Comparison of ENCODE assay signal across 23 cellular contexts in the genomic region with DNA sequence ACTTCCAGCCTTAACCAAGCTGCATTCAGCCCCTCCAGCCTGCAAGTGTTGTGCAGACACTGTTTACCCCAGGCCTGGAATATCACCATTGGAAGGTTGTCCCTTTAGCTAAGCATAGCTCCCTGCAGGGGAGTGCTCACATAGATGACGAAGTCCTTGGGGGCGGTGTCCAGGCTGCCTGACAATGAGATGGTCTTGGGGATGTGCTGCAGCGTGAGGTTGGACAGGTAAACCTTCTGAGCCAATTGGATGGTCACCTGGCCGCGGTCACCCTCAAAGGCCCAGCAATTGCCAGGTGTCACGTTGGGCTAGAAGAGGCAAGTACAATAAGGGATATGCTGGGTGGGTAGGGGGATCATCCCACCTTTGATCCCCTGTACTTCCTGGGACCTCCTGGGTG. TPM values are rescaled to one million over a fixed set of nuclear protein-coding genes. Genes with fewer than 3 reads are reported as not detected.
A peak's percentile ranks its signal among the peaks of the same experiment; 100 is the strongest.
DNase-seq lines count a peak whose midpoint lies in the region; ATAC-seq, FAIRE-seq and TF ChIP-seq lines count a peak whose summit lies in the region.
"Had no signal": no experiment of that assay in that cellular context is flagged by ENCODE, and none has a peak within 500 bp of the region (broad histone marks: within the 10 kb centered on the region; RNA-seq: fewer than 3 reads in every experiment).

No MANE protein-coding gene starts in this region.

- H3K79me2 ChIP-seq in HepG2 (ENCODE audit: insufficient read depth, low read length), result no peaks in the 10 kb centered on the region

- FAIRE-seq in HepG2 (lab: Jason Lieb, UNC), result no peak
- FAIRE-seq: A204.1, GM12878, GM19239, H1 had no signal

- no TSS peak for BruUV-seq in HepG2 (replicated peaks; lab: Mats Ljungman, UMichigan)

- no peak overlapping the region for H3K9ac ChIP-seq in HepG2 (ENCODE audit: insufficient read depth, low read depth, low read length)

- no peak overlapping the region for H3K4me3 Mint-ChIP-seq in chondrocyte (ENCODE audit: unreplicated experiment)
- H3K4me3 Mint-ChIP-seq: CD4-positive, CD25-positive, alpha-beta regulatory T cell; CD8-positive, alpha-beta memory T cell; H9 had no signal

- no peaks in the 10 kb centered on the region for H4K20me1 ChIP-seq in HepG2 (ENCODE audit: insufficient read depth, low read length)

- H3K9me3 ChIP-seq in HepG2 (ENCODE audit: low read length) (no peaks in the 10 kb centered on the region), right lobe of liver (no peaks in the 10 kb centered on the region), transverse colon (no peaks in the 10 kb centered on the region), testis (no peaks in the 10 kb centered on the region)
- H3K9me3 ChIP-seq: BE2C had no signal

- CTCF ChIA-PET in HepG2 (lab: Yijun Ruan, JAX; ENCODE audit: low intra/inter-chr PET ratio, low total read pairs), result no interaction called here

- H3K27ac Mint-ChIP-seq in chondrocyte (ENCODE audit: unreplicated experiment), result no peak overlapping the region

- H3K27ac ChIP-seq in HepG2 (ENCODE audit: extremely low read length, insufficient read depth, low read length) (no peak overlapping the region), right lobe of liver (no peak overlapping the region), transverse colon (no peak overlapping the region), testis (no peak overlapping the region), substantia nigra (ENCODE audit: low read depth, low read length, poor library complexity, severe bottlenecking) (no peak overlapping the region)

- intact Hi-C loops in HepG2 (cut with micrococcal nuclease; ENCODE audit: unreplicated experiment), result no loop called here
- intact Hi-C loops in right lobe of liver (cut with DNase I), result no loop called here
- intact Hi-C loops in posterior vena cava (cut with DNase I), result no loop called here
- intact Hi-C loops in transverse colon (cut with DNase I; ENCODE audit: low total_unique reads), result no loop called here
- intact Hi-C loops in testis (cut with DNase I; ENCODE audit: low total_unique reads), result no loop called here

- POLR2A ChIA-PET in HepG2 (lab: Yijun Ruan, JAX), result no interaction called here

- H3K4me1 Mint-ChIP-seq in chondrocyte (ENCODE audit: low read depth), result no peaks in the 10 kb centered on the region

- peak; percentile 12; the same call in 1 of the 3 replicates for ATAC-seq in HepG2
- no peak for ATAC-seq in right lobe of liver
- ATAC-seq: GM12878 had no signal

- TF ChIP-seq RAD21 in HepG2 (CRISPR knock-in tag; IDR thresholded peaks at IDR 0.05), result no peak

- no peaks in the 10 kb centered on the region for H3K36me3 Mint-ChIP-seq in chondrocyte (ENCODE audit: low read depth)
- H3K36me3 Mint-ChIP-seq: CD4-positive, CD25-positive, alpha-beta regulatory T cell; CD8-positive, alpha-beta memory T cell had no signal

- no peak overlapping the region for H3K4me2 ChIP-seq in HepG2 (ENCODE audit: low read depth, low read length)

- H2AFZ ChIP-seq in HepG2 (ENCODE audit: low read length), result no peak overlapping the region

- TF ChIP-seq CTCF in HepG2 (CRISPR knock-in tag; IDR thresholded peaks at IDR 0.05), result no peak
- no peak for TF ChIP-seq CTCF in right lobe of liver (IDR thresholded peaks at IDR 0.05)
- no peak for TF ChIP-seq CTCF in chondrocyte (IDR thresholded peaks at IDR 0.05)
- no peak for TF ChIP-seq CTCF in transverse colon (IDR thresholded peaks at IDR 0.05)
- TF ChIP-seq CTCF in testis (IDR thresholded peaks at IDR 0.05), result no peak

- H3K27me3 ChIP-seq in HepG2 (ENCODE audit: control insufficient read depth in 1 of 2, insufficient read depth in 2 of 2, low read length in 2 of 2) (peaks cover 0 to 48% of the 10 kb centered on the region in 2 experiments; a peak in 2 of 5 replicates), right lobe of liver (no peaks in the 10 kb centered on the region), transverse colon (no peaks in the 10 kb centered on the region), testis (no peaks in the 10 kb centered on the region)
- H3K27me3 ChIP-seq: BE2C had no signal

- TF ChIP-seq EP300 in HepG2 (IDR thresholded peaks at IDR 0.05; ENCODE audit: low read depth in 2 of 2, low read length in 2 of 2) (no peak), HepG2 (CRISPR knock-in tag; IDR thresholded peaks at IDR 0.05; ENCODE audit: borderline replicate concordance) (no peak), transverse colon (IDR thresholded peaks at IDR 0.05; ENCODE audit: low read depth) (no peak)

- TF ChIP-seq POLR2A in HepG2 (IDR thresholded peaks at IDR 0.05; ENCODE audit: insufficient read depth in 1 of 2, low read depth in 2 of 2, low read length in 2 of 2) (no peak), right lobe of liver (IDR thresholded peaks at IDR 0.05) (no peak), transverse colon (IDR thresholded peaks at IDR 0.05) (no peak), testis (IDR thresholded peaks at IDR 0.05) (no peak)

- no peaks in the 10 kb centered on the region for H3K9me3 Mint-ChIP-seq in chondrocyte (ENCODE audit: low read depth)
- H3K9me3 Mint-ChIP-seq: CD4-positive, CD25-positive, alpha-beta regulatory T cell; CD8-positive, alpha-beta memory T cell; H9 had no signal

- in situ Hi-C loops in HepG2 (cut with HindIII; ENCODE audit: extremely low pct_ligation_motif_present, low pct_unique_long_range_greater_than_20kb), result no loop called here
- in situ Hi-C loops in transverse colon (cut with MboI; ENCODE audit: low pct_ligation_motif_present in 1 of 4, low pct_unique_long_range_greater_than_20kb in 1 of 4, low sequenced_read_pairs in 3 of 4), result no loop called here

- DNase-seq in HepG2 (ENCODE audit: low spot score) (no peak), right lobe of liver (no peak), chondrocyte (ENCODE audit: low spot score) (peak; percentile 43), posterior vena cava (ENCODE audit: low spot score) (peak; percentile 64), transverse colon (no peak), testis (no peak), substantia nigra (lab: John Stamatoyannopoulos, UW) (no peak)
- DNase-seq: ACHN; BE2C; C1 segment of cervical spinal cord; CD4-positive, CD25-positive, alpha-beta regulatory T cell; CD8-positive, alpha-beta memory T cell; COR-L47; DMS 273 treated with DMSO at 0.1 percent for 48 hours; DMS53; DND-41; EL; H9 had no signal

- 33% methylated on average over 6 of the region's 6 CpGs for WGBS in HepG2 (ENCODE audit: low lambda C conversion rate)
- no CpG with 5 or more reads among the region's 6 CpGs for WGBS in right lobe of liver (ENCODE audit: insufficient coverage, low coverage, low lambda C conversion rate, missing lambda C conversion rate)
- WGBS in transverse colon (ENCODE audit: low coverage in 1 of 2), 2 donors, result 81% methylated on average over 6 of the region's 6 CpGs; no CpG with 5 or more reads in 1 of the 2 donors
- WGBS in testis, 2 donors, result 74 to 83% methylated on average over 3 to 6 of the region's 6 CpGs

- no peak overlapping the region for H3K4me3 ChIP-seq in HepG2 (replicated peaks in 1 of 3; ENCODE audit: insufficient read depth in 1 of 3, low read depth in 2 of 3, low read length in 3 of 3)
- no peak overlapping the region for H3K4me3 ChIP-seq in right lobe of liver
- H3K4me3 ChIP-seq in transverse colon, result no peak overlapping the region
- no peak overlapping the region for H3K4me3 ChIP-seq in testis
- H3K4me3 ChIP-seq: GM12878 had no signal

- peaks cover 17% of the 10 kb centered on the region for H3K27me3 Mint-ChIP-seq in chondrocyte (ENCODE audit: low read depth)
- H3K27me3 Mint-ChIP-seq: CD4-positive, CD25-positive, alpha-beta regulatory T cell; CD8-positive, alpha-beta memory T cell had no signal

- H3K36me3 ChIP-seq in HepG2 (replicated peaks in 1 of 2; ENCODE audit: control insufficient read depth in 1 of 2, insufficient read depth in 2 of 2, low read length in 2 of 2) (no peaks in the 10 kb centered on the region), right lobe of liver (no peaks in the 10 kb centered on the region), transverse colon (no peaks in the 10 kb centered on the region), testis (ENCODE audit: low read depth, missing control alignments) (no peaks in the 10 kb centered on the region)
- H3K36me3 ChIP-seq: BE2C had no signal

- H3K4me1 ChIP-seq in HepG2 (ENCODE audit: insufficient read depth, low read length), result peaks cover 14% of the 10 kb centered on the region
- H3K4me1 ChIP-seq in right lobe of liver, result no peaks in the 10 kb centered on the region
- H3K4me1 ChIP-seq in transverse colon, result no peaks in the 10 kb centered on the region
- peaks cover 3% of the 10 kb centered on the region for H3K4me1 ChIP-seq in testis

RNA-seq across cellular contexts. Expression of a gene that starts 18.6 kb away (rescaled TPM):
- not detected in 2 replicates for total RNA-seq in HepG2 (2016; rRNA removed; fragmentation: Illumina TruSeq; extraction: Trizol)
- total RNA-seq in HepG2 (2016; cell fraction: cytosol; rRNA removed; fragmentation: Illumina TruSeq; extraction: Trizol; ENCODE audit: low read depth), result not detected in 2 replicates
- total RNA-seq in HepG2 (2016; cell fraction: insoluble cytoplasmic fraction; rRNA removed; fragmentation: Illumina TruSeq; extraction: Trizol), result not detected in 2 replicates
- not detected in 2 replicates for total RNA-seq in HepG2 (2016; cell fraction: membrane; rRNA removed; fragmentation: Illumina TruSeq; extraction: Trizol)
- total RNA-seq in HepG2 (2016; cell fraction: nucleus; rRNA removed; fragmentation: Illumina TruSeq; extraction: Trizol), result not detected in 2 replicates
- not detected in 2 replicates for polyA plus RNA-seq in HepG2 (2011; rRNA removed)
- not detected in 2 replicates for polyA plus RNA-seq in HepG2 (2011; cell fraction: cytosol; rRNA removed)
- not detected in 2 replicates for polyA plus RNA-seq in HepG2 (2011; cell fraction: nucleus; rRNA removed)
- polyA plus RNA-seq in HepG2 (2012), result not detected in 2 replicates
- not detected in 2 replicates for polyA plus RNA-seq in HepG2 (2016; cell fraction: cytosol; fragmentation: Illumina TruSeq; extraction: Trizol; ENCODE audit: low read depth)
- not detected in 2 replicates for polyA plus RNA-seq in HepG2 (2016; cell fraction: insoluble cytoplasmic fraction; fragmentation: Illumina TruSeq; extraction: Trizol; ENCODE audit: low read depth)
- not detected in 2 replicates for polyA plus RNA-seq in HepG2 (2016; cell fraction: membrane; fragmentation: Illumina TruSeq; extraction: Trizol; ENCODE audit: low read depth)
- polyA plus RNA-seq in HepG2 (2016; cell fraction: nucleus; fragmentation: Illumina TruSeq; extraction: Trizol; ENCODE audit: insufficient read depth, low read depth), result not detected in 2 replicates
- not detected in 2 replicates for polyA minus RNA-seq in HepG2 (2011; rRNA and poly(A)+ RNA removed; ENCODE audit: low replicate concordance)
- not detected in 2 replicates for polyA minus RNA-seq in HepG2 (2011; cell fraction: cytosol; rRNA and poly(A)+ RNA removed)
- not detected in 2 replicates for polyA minus RNA-seq in HepG2 (2011; cell fraction: nucleus; rRNA and poly(A)+ RNA removed)
- not detected for total RNA-seq in right lobe of liver
- total RNA-seq in chondrocyte, result not detected in 3 replicates
- not detected for total RNA-seq in posterior vena cava
- not detected for total RNA-seq in transverse colon
- 10 to 100 TPM; 19.0 to 29.1 TPM for total RNA-seq in testis
- polyA plus RNA-seq in testis (ENCODE audit: insufficient read depth, low read depth, low replicate concordance), result 59.7 TPM
- total RNA-seq: CD4-positive, CD25-positive, alpha-beta regulatory T cell; CD8-positive, alpha-beta memory T cell; G401; GM12878; H1; H9 had no signal
- polyA plus RNA-seq: CD4-positive, CD25-positive, alpha-beta regulatory T cell; CD8-positive, alpha-beta memory T cell; GM12878; H1 had no signal

RNA-seq across cellular contexts. Expression of a gene that starts 21.9 kb away (rescaled TPM):
- total RNA-seq in HepG2 (2016; rRNA removed; fragmentation: Illumina TruSeq; extraction: Trizol), result 27.4 and 54.5 TPM in 2 replicates
- 7.1 and 9.6 TPM in 2 replicates for total RNA-seq in HepG2 (2016; cell fraction: cytosol; rRNA removed; fragmentation: Illumina TruSeq; extraction: Trizol; ENCODE audit: low read depth)
- total RNA-seq in HepG2 (2016; cell fraction: insoluble cytoplasmic fraction; rRNA removed; fragmentation: Illumina TruSeq; extraction: Trizol), result 23.9 and 58.5 TPM in 2 replicates
- total RNA-seq in HepG2 (2016; cell fraction: membrane; rRNA removed; fragmentation: Illumina TruSeq; extraction: Trizol), result 14.4 and 19.0 TPM in 2 replicates
- 67.6 and 73.6 TPM in 2 replicates for total RNA-seq in HepG2 (2016; cell fraction: nucleus; rRNA removed; fragmentation: Illumina TruSeq; extraction: Trizol)
- 902 and 1,439 TPM in 2 replicates for polyA plus RNA-seq in HepG2 (2011; rRNA removed)
- polyA plus RNA-seq in HepG2 (2011; cell fraction: cytosol; rRNA removed), result 445 and 477 TPM in 2 replicates
- 3,378 and 3,757 TPM in 2 replicates for polyA plus RNA-seq in HepG2 (2011; cell fraction: nucleus; rRNA removed)
- polyA plus RNA-seq in HepG2 (2012), result 748 and 877 TPM in 2 replicates
- 16.7 and 20.1 TPM in 2 replicates for polyA plus RNA-seq in HepG2 (2016; cell fraction: cytosol; fragmentation: Illumina TruSeq; extraction: Trizol; ENCODE audit: low read depth)
- 40.9 and 50.4 TPM in 2 replicates for polyA plus RNA-seq in HepG2 (2016; cell fraction: insoluble cytoplasmic fraction; fragmentation: Illumina TruSeq; extraction: Trizol; ENCODE audit: low read depth)
- polyA plus RNA-seq in HepG2 (2016; cell fraction: membrane; fragmentation: Illumina TruSeq; extraction: Trizol; ENCODE audit: low read depth), result 25.2 and 26.1 TPM in 2 replicates
- 205 and 206 TPM in 2 replicates for polyA plus RNA-seq in HepG2 (2016; cell fraction: nucleus; fragmentation: Illumina TruSeq; extraction: Trizol; ENCODE audit: insufficient read depth, low read depth)
- polyA minus RNA-seq in HepG2 (2011; rRNA and poly(A)+ RNA removed; ENCODE audit: low replicate concordance), result 0.19 and 1,018 TPM in 2 replicates
- 235 and 377 TPM in 2 replicates for polyA minus RNA-seq in HepG2 (2011; cell fraction: cytosol; rRNA and poly(A)+ RNA removed)
- polyA minus RNA-seq in HepG2 (2011; cell fraction: nucleus; rRNA and poly(A)+ RNA removed), result 642 and 673 TPM in 2 replicates
- total RNA-seq in right lobe of liver, result under 1 TPM in 1 of 6 experiments, not detected in 5; 0.12 TPM
- total RNA-seq in chondrocyte, result not detected in 3 replicates
- total RNA-seq in posterior vena cava, result not detected
- not detected for total RNA-seq in transverse colon
- 1 to 10 TPM in 1 of 2 donors, under 1 TPM in 1; 0.56 to 1.4 TPM for total RNA-seq in testis
- 1.6 TPM for polyA plus RNA-seq in testis (ENCODE audit: insufficient read depth, low read depth, low replicate concordance)
- total RNA-seq: CD4-positive, CD25-positive, alpha-beta regulatory T cell; CD8-positive, alpha-beta memory T cell; G401; GM12878; H1; H9 had no signal
- polyA plus RNA-seq: CD4-positive, CD25-positive, alpha-beta regulatory T cell; CD8-positive, alpha-beta memory T cell; GM12878; H1 had no signal

RNA-seq across cellular contexts. Expression of a gene that starts 45.9 kb away (rescaled TPM):
- total RNA-seq in HepG2 (2016; rRNA removed; fragmentation: Illumina TruSeq; extraction: Trizol), result 0.13 TPM in 1 of 2 replicates, not detected in the other
- total RNA-seq in HepG2 (2016; cell fraction: cytosol; rRNA removed; fragmentation: Illumina TruSeq; extraction: Trizol; ENCODE audit: low read depth), result not detected in 2 replicates
- total RNA-seq in HepG2 (2016; cell fraction: insoluble cytoplasmic fraction; rRNA removed; fragmentation: Illumina TruSeq; extraction: Trizol), result not detected in 2 replicates
- not detected in 2 replicates for total RNA-seq in HepG2 (2016; cell fraction: membrane; rRNA removed; fragmentation: Illumina TruSeq; extraction: Trizol)
- 0.28 TPM in 1 of 2 replicates, not detected in the other for total RNA-seq in HepG2 (2016; cell fraction: nucleus; rRNA removed; fragmentation: Illumina TruSeq; extraction: Trizol)
- polyA plus RNA-seq in HepG2 (2011; rRNA removed), result 1.7 and 3.1 TPM in 2 replicates
- polyA plus RNA-seq in HepG2 (2011; cell fraction: cytosol; rRNA removed), result 0.36 and 0.92 TPM in 2 replicates
- polyA plus RNA-seq in HepG2 (2011; cell fraction: nucleus; rRNA removed), result 16.0 and 30.7 TPM in 2 replicates
- polyA plus RNA-seq in HepG2 (2012), result 1.9 and 4.7 TPM in 2 replicates
- not detected in 2 replicates for polyA plus RNA-seq in HepG2 (2016; cell fraction: cytosol; fragmentation: Illumina TruSeq; extraction: Trizol; ENCODE audit: low read depth)
- polyA plus RNA-seq in HepG2 (2016; cell fraction: insoluble cytoplasmic fraction; fragmentation: Illumina TruSeq; extraction: Trizol; ENCODE audit: low read depth), result not detected in 2 replicates
- polyA plus RNA-seq in HepG2 (2016; cell fraction: membrane; fragmentation: Illumina TruSeq; extraction: Trizol; ENCODE audit: low read depth), result not detected in 2 replicates
- 0.32 TPM in 1 of 2 replicates, not detected in the other for polyA plus RNA-seq in HepG2 (2016; cell fraction: nucleus; fragmentation: Illumina TruSeq; extraction: Trizol; ENCODE audit: insufficient read depth, low read depth)
- 2.3 TPM in 1 of 2 replicates, not detected in the other for polyA minus RNA-seq in HepG2 (2011; rRNA and poly(A)+ RNA removed; ENCODE audit: low replicate concordance)
- polyA minus RNA-seq in HepG2 (2011; cell fraction: cytosol; rRNA and poly(A)+ RNA removed), result not detected in 2 replicates
- polyA minus RNA-seq in HepG2 (2011; cell fraction: nucleus; rRNA and poly(A)+ RNA removed), result 2.2 and 2.5 TPM in 2 replicates
- not detected for total RNA-seq in right lobe of liver
- total RNA-seq in chondrocyte, result not detected in 3 replicates
- not detected for total RNA-seq in posterior vena cava
- not detected for total RNA-seq in transverse colon
- total RNA-seq in testis, result under 1 TPM in 1 of 2 donors, not detected in 1; 0.24 TPM
- polyA plus RNA-seq in testis (ENCODE audit: insufficient read depth, low read depth, low replicate concordance), result not detected
- total RNA-seq: CD4-positive, CD25-positive, alpha-beta regulatory T cell; CD8-positive, alpha-beta memory T cell; G401; GM12878; H1; H9 had no signal
- polyA plus RNA-seq: CD4-positive, CD25-positive, alpha-beta regulatory T cell; CD8-positive, alpha-beta memory T cell; GM12878; H1 had no signal

Comparison
In these comparisons a context has a peak if more than half of its experiments do, and no peak if none do; other contexts are left out.
1. DNase-seq: peak in chondrocyte (single experiment) and posterior vena cava (single experiment); none in HepG2 (single experiment), right lobe of liver (0 of 3), transverse colon (single experiment), testis (single experiment) and substantia nigra (0 of 49).
2. RNA of a gene that starts 18.6 kb away (total RNA-seq): 19.0 to 29.1 TPM in testis; not detected in HepG2, not detected in right lobe of liver, not detected in chondrocyte, not detected in posterior vena cava and not detected in transverse colon; every median in the first group is over 10 times any median in the second.